In genomic region chr2:28448738-28449100, GRCh38 we compare ENCODE assay signal across 1 cellular context.
TF ChIP-seq lines count a peak whose summit lies in the region.

No MANE protein-coding gene starts in this region.

TF ChIP-seq in K562, 482 proteins besides CTCF, POLR2A, EP300 and RAD21:
- TF ChIP-seq RNF219 (CRISPR knock-in tag; IDR thresholded peaks at IDR 0.05) (no peak), ZNF830 (CRISPR knock-in tag; IDR thresholded peaks at IDR 0.05) (0 out of 2 replicates have a peak, but pooled peaks have one; percentile 16)
TF ChIP-seq in K562: peak in this region for 1.
